Comparison of ENCODE assay signal across 28 cellular contexts in the genomic region with DNA sequence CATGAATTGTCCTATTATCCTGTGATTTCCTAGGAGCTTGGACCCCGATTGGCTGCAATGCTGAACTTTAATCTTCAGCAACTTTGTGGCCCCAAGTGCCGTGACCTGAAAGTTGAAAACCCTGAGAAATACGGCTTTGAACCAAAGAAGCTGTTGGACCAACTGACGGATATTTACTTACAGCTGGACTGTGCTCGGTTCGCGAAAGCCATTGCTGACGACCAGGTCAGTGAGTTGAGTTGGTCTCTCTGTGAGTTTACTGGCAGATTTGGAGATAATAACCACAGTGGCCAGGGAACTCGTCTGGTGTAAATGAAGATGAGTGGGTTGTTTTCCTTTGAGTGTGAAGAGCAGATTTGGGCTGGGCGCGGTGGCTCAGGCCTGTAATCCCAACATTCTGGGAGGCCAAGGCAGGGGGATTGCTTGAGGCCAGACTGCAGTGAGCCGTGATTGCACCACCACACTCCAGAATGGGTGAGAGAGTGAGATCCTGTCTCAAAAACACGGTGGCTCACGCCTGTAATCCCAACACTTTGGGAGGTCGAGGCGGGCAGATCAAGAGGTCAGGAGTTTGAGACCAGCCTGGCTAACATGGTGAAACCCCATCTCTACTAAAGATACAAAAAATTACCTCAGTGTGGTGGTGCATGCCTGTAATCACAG. TPM values are rescaled to one million over a fixed set of nuclear protein-coding genes. Genes with fewer than 3 reads are reported as not detected.
DNase-seq lines count a peak whose midpoint lies in the region; ATAC-seq, FAIRE-seq and TF ChIP-seq lines count a peak whose summit lies in the region.
"Had no signal": no experiment of that assay in that cellular context is flagged by ENCODE, and none has a peak within 500 bp of the region (broad histone marks: within the 10 kb centered on the region; RNA-seq: fewer than 3 reads in every experiment).

No MANE protein-coding gene starts in this region.

- H3K4me1 ChIP-seq in H9 (ENCODE audit: insufficient read depth, low read length) (no peaks in the 10 kb centered on the region), HepG2 (ENCODE audit: insufficient read depth, low read length) (peaks cover 53% of the 10 kb centered on the region)
- H3K4me1 ChIP-seq: ascending aorta, BE2C, Peyer's patch, right atrium auricular region, SJSA1 had no signal

- no peak overlapping the region for H4K5ac ChIP-seq in H9 (ENCODE audit: insufficient read length, low read depth, low read length)

- H3K18ac ChIP-seq in H9 (ENCODE audit: insufficient read length, low read depth, low read length), result no peak overlapping the region

- no peaks in the 10 kb centered on the region for H3K79me1 ChIP-seq in H9 (ENCODE audit: insufficient read depth, low read depth, low read length, poor library complexity, severe bottlenecking)

- no peak overlapping the region for H4K91ac ChIP-seq in H9 (ENCODE audit: insufficient read length, low read depth, low read length)

- H3K36me3 Mint-ChIP-seq in activated CD4-positive, alpha-beta memory T cell treated with anti-CD3 and anti-CD28 coated beads, Interleukin-2, amount 10 ng/mL, durations not matched to agents 7 days and 5 days (ENCODE audit: low read depth), result peaks cover 55% of the 10 kb centered on the region
- H3K36me3 Mint-ChIP-seq in activated CD4-positive, alpha-beta memory T cell treated with anti-CD3 and anti-CD28 coated beads for 36 hours, result peaks cover 51% of the 10 kb centered on the region
- H3K36me3 Mint-ChIP-seq in H9 (ENCODE audit: insufficient read depth in 1 of 3, low read depth in 3 of 3), result peaks cover 33 to 58% (median 54%) of the 10 kb centered on the region in 3 experiments
- H3K36me3 Mint-ChIP-seq in activated T-helper 17 cell treated with anti-CD3 and anti-CD28 coated beads, Interleukin-2, amount 50 U/mL, for 72 hours (ENCODE audit: low read depth), result peaks cover 73% of the 10 kb centered on the region

- no peak for DNase-seq in activated CD4-positive, alpha-beta memory T cell treated with anti-CD3 and anti-CD28 coated beads, Interleukin-2, amount 10 ng/mL, durations not matched to agents 7 days and 5 days
- DNase-seq in activated CD4-positive, alpha-beta memory T cell treated with anti-CD3 and anti-CD28 coated beads for 36 hours, result no peak
- no peak for DNase-seq in H9
- peak; percentile 89 for DNase-seq in HepG2 (ENCODE audit: low spot score)
- no peak for DNase-seq in pons (ENCODE audit: low spot score)
- DNase-seq in ureter (ENCODE audit: low spot score), result no peak
- DNase-seq: BE2C; Calu3; heart left ventricle; left colon; mesenchymal stem cell; MG63; naive B cell; NCI-H1417 treated with DMSO at 0.1 percent for 48 hours; ovary; Peyer's patch; stimulated activated CD4-positive, alpha-beta T cell treated with anti-CD3 and anti-CD28 coated beads, Interleukin-12 subunit alpha, Interleukin-12 subunit beta, amount 100 ng/mL, for 4 hours; stimulated activated CD4-positive, alpha-beta T cell treated with anti-CD3 and anti-CD28 coated beads, Interleukin-4, amount 100 ng/mL, for 4 hours; WERI-Rb-1 had no signal

- H3K27ac Mint-ChIP-seq in activated CD4-positive, alpha-beta memory T cell treated with anti-CD3 and anti-CD28 coated beads, Interleukin-2, amount 10 ng/mL, durations not matched to agents 7 days and 5 days, result peak overlapping the region; percentile 97
- no peak overlapping the region for H3K27ac Mint-ChIP-seq in activated CD4-positive, alpha-beta memory T cell treated with anti-CD3 and anti-CD28 coated beads for 36 hours
- peak overlapping the region in 2 of 3 experiments; percentile 13 to 82; a peak in 1 of 7 replicates for H3K27ac Mint-ChIP-seq in H9
- peak overlapping the region; percentile 86 for H3K27ac Mint-ChIP-seq in activated T-helper 17 cell treated with anti-CD3 and anti-CD28 coated beads, Interleukin-2, amount 50 U/mL, for 72 hours
- H3K27ac Mint-ChIP-seq: naive B cell had no signal

- no peak overlapping the region for H3K23ac ChIP-seq in H9 (ENCODE audit: insufficient read length, low read depth, low read length)

- peak; percentile 70 to 74; a peak in 3 of 4 replicates for TF ChIP-seq POLR2A in HepG2 (IDR thresholded peaks at IDR 0.05; ENCODE audit: insufficient read depth in 1 of 2, low read depth in 2 of 2, low read length in 2 of 2)

- WGBS in H9 (ENCODE audit: extremely low coverage, insufficient read length, low lambda C conversion rate), result no CpG with 5 or more reads among the region's 16 CpGs
- WGBS in HepG2 (ENCODE audit: low lambda C conversion rate), result 4% methylated on average over 16 of the region's 16 CpGs

- no peak overlapping the region for H2BK12ac ChIP-seq in H9 (ENCODE audit: insufficient read length, low read depth, low read length)

- no peaks in the 10 kb centered on the region for H3K9me3 ChIP-seq in H9 (ENCODE audit: control insufficient read depth, low read depth, low read length)
- H3K9me3 ChIP-seq in HepG2 (ENCODE audit: low read length), result no peaks in the 10 kb centered on the region
- H3K9me3 ChIP-seq: ascending aorta, BE2C, MG63, ovary, Peyer's patch, right atrium auricular region, SJSA1 had no signal

- H3K56ac ChIP-seq in H9 (ENCODE audit: insufficient read length, low read depth, low read length), result no peak overlapping the region

- H3K4me3 Mint-ChIP-seq in activated CD4-positive, alpha-beta memory T cell treated with anti-CD3 and anti-CD28 coated beads, Interleukin-2, amount 10 ng/mL, durations not matched to agents 7 days and 5 days, result no peak overlapping the region
- H3K4me3 Mint-ChIP-seq in activated CD4-positive, alpha-beta memory T cell treated with anti-CD3 and anti-CD28 coated beads for 36 hours, result no peak overlapping the region
- H3K4me3 Mint-ChIP-seq in H9, result no peak overlapping the region
- peak overlapping the region; percentile 59 for H3K4me3 Mint-ChIP-seq in activated T-helper 17 cell treated with anti-CD3 and anti-CD28 coated beads, Interleukin-2, amount 50 U/mL, for 72 hours
- H3K4me3 Mint-ChIP-seq: central memory CD8-positive, alpha-beta T cell; IgD-negative memory B cell; naive B cell had no signal

- H2BK120ac ChIP-seq in H9 (ENCODE audit: low read depth, low read length, poor library complexity, severe bottlenecking), result no peak overlapping the region

- H3K23me2 ChIP-seq in H9 (ENCODE audit: insufficient read length, low read depth, low read length, poor library complexity, severe bottlenecking), result no peaks in the 10 kb centered on the region

- peaks cover 2% of the 10 kb centered on the region for H4K20me1 ChIP-seq in H9 (ENCODE audit: control insufficient read depth, insufficient read depth, insufficient read length)
- no peaks in the 10 kb centered on the region for H4K20me1 ChIP-seq in HepG2 (ENCODE audit: insufficient read depth, low read length)

- H3K4me2 ChIP-seq in H9 (ENCODE audit: insufficient read depth, insufficient read length, low read length) (no peak overlapping the region), HepG2 (ENCODE audit: low read depth, low read length) (peak overlapping the region; percentile 77)

- peaks cover 59% of the 10 kb centered on the region for H3K4me1 Mint-ChIP-seq in activated CD4-positive, alpha-beta memory T cell treated with anti-CD3 and anti-CD28 coated beads, Interleukin-2, amount 10 ng/mL, durations not matched to agents 7 days and 5 days
- peaks cover 40% of the 10 kb centered on the region for H3K4me1 Mint-ChIP-seq in activated CD4-positive, alpha-beta memory T cell treated with anti-CD3 and anti-CD28 coated beads for 36 hours (ENCODE audit: low read depth)
- H3K4me1 Mint-ChIP-seq in H9, result no peaks in the 10 kb centered on the region
- H3K4me1 Mint-ChIP-seq in activated T-helper 17 cell treated with anti-CD3 and anti-CD28 coated beads, Interleukin-2, amount 50 U/mL, for 72 hours, result peaks cover 20% of the 10 kb centered on the region
- H3K4me1 Mint-ChIP-seq: naive B cell had no signal

- H3K36me3 ChIP-seq in HepG2 (replicated peaks in 1 of 2; ENCODE audit: control insufficient read depth in 1 of 2, insufficient read depth in 2 of 2, low read length in 2 of 2), result peaks cover 1 to 11% of the 10 kb centered on the region in 2 experiments; a peak in 3 of 5 replicates
- H3K36me3 ChIP-seq: BE2C, ovary had no signal

- no peak overlapping the region for H2BK5ac ChIP-seq in H9 (ENCODE audit: insufficient read length, low read length)

- no peak overlapping the region for H2AK5ac ChIP-seq in H9 (ENCODE audit: insufficient read length, low read length)

- peaks cover 3% of the 10 kb centered on the region for H3K9me3 Mint-ChIP-seq in activated CD4-positive, alpha-beta memory T cell treated with anti-CD3 and anti-CD28 coated beads, Interleukin-2, amount 10 ng/mL, durations not matched to agents 7 days and 5 days
- no peaks in the 10 kb centered on the region for H3K9me3 Mint-ChIP-seq in activated CD4-positive, alpha-beta memory T cell treated with anti-CD3 and anti-CD28 coated beads for 36 hours
- peaks cover 5 to 7% of the 10 kb centered on the region in 2 experiments; a peak in 4 of 5 replicates for H3K9me3 Mint-ChIP-seq in H9
- peaks cover 3% of the 10 kb centered on the region for H3K9me3 Mint-ChIP-seq in activated T-helper 17 cell treated with anti-CD3 and anti-CD28 coated beads, Interleukin-2, amount 50 U/mL, for 72 hours

- H2BK15ac ChIP-seq in H9 (ENCODE audit: low read depth, low read length), result no peak overlapping the region

- TF ChIP-seq CTCF in H9 (conservative IDR thresholded peaks at IDR 0.05), result no peak
- no peak for TF ChIP-seq CTCF in HepG2 (CRISPR knock-in tag; IDR thresholded peaks at IDR 0.05)

- POLR2A ChIA-PET in activated CD4-positive, alpha-beta memory T cell treated with anti-CD3 and anti-CD28 coated beads, Interleukin-2, amount 10 ng/mL, durations not matched to agents 7 days and 5 days (lab: Charles Lee), result interaction anchor here (1.1 to 1.5 kb wide), 3 partner anchors 16 to 18 kb away, joined by 3 to 6 read pairs (median 5); no protein-coding TSS in a partner anchor
- POLR2A ChIA-PET in activated CD4-positive, alpha-beta memory T cell treated with anti-CD3 and anti-CD28 coated beads for 36 hours (lab: Charles Lee), result interaction anchor here (1.9 kb wide), 1 partner anchor 39 kb away, joined by 9 read pairs; a partner anchor contains a TSS
- POLR2A ChIA-PET in HepG2 (lab: Yijun Ruan, JAX), result interaction anchor here (0.9 to 1.1 kb wide), 4 partner anchors 38 to 115 kb away, joined by 3 to 5 read pairs (median 4); no protein-coding TSS in a partner anchor

- no peak overlapping the region for H3K4ac ChIP-seq in H9 (ENCODE audit: low read depth, low read length)

- intact Hi-C loops in activated CD4-positive, alpha-beta memory T cell treated with anti-CD3 and anti-CD28 coated beads for 36 hours (cut with micrococcal nuclease), result loop anchor here (2.0 kb wide), 2 partner anchors 16 to 138 kb away; a partner anchor contains a TSS
- intact Hi-C loops in HepG2 (cut with micrococcal nuclease; ENCODE audit: unreplicated experiment), result loop anchor here (5.0 kb wide), 1 partner anchor 41 kb away; a partner anchor contains a TSS

- H3K9ac ChIP-seq in H9 (ENCODE audit: extremely low read depth, insufficient read length, low read length) (no peak overlapping the region), HepG2 (ENCODE audit: insufficient read depth, low read depth, low read length) (peak overlapping the region; percentile 77)

- no peak overlapping the region for H2BK20ac ChIP-seq in H9 (ENCODE audit: low read depth, low read length, poor library complexity, severe bottlenecking)

- FAIRE-seq in HepG2 (lab: Jason Lieb, UNC), result peak; percentile 97
- FAIRE-seq: H1 had no signal

- no peak overlapping the region for H3K14ac ChIP-seq in H9 (ENCODE audit: insufficient read depth, low read length)

- no peaks in the 10 kb centered on the region for H3K27me3 ChIP-seq in H9 (ENCODE audit: insufficient read depth, low read length)
- no peaks in the 10 kb centered on the region for H3K27me3 ChIP-seq in HepG2 (ENCODE audit: control insufficient read depth in 1 of 2, insufficient read depth in 2 of 2, low read length in 2 of 2)
- H3K27me3 ChIP-seq: ascending aorta, BE2C, dorsolateral prefrontal cortex, heart left ventricle, MG63, ovary, Peyer's patch, right atrium auricular region, SJSA1 had no signal

- H3K27me3 Mint-ChIP-seq in activated CD4-positive, alpha-beta memory T cell treated with anti-CD3 and anti-CD28 coated beads, Interleukin-2, amount 10 ng/mL, durations not matched to agents 7 days and 5 days, result no peaks in the 10 kb centered on the region
- H3K27me3 Mint-ChIP-seq in activated CD4-positive, alpha-beta memory T cell treated with anti-CD3 and anti-CD28 coated beads for 36 hours, result no peaks in the 10 kb centered on the region
- H3K27me3 Mint-ChIP-seq in H9 (ENCODE audit: low read depth), result no peaks in the 10 kb centered on the region
- H3K27me3 Mint-ChIP-seq in activated T-helper 17 cell treated with anti-CD3 and anti-CD28 coated beads, Interleukin-2, amount 50 U/mL, for 72 hours, result no peaks in the 10 kb centered on the region
- H3K27me3 Mint-ChIP-seq: central memory CD8-positive, alpha-beta T cell; IgD-negative memory B cell; naive B cell had no signal

- no peak for ATAC-seq in activated T-helper 17 cell treated with anti-CD3 and anti-CD28 coated beads, Interleukin-2, amount 50 U/mL, for 72 hours (replicated peaks)
- ATAC-seq in HepG2, result peak; percentile 77
- ATAC-seq in GM19455 (IDR thresholded peaks at IDR 0.05; ENCODE audit: unreplicated experiment), result no peak
- ATAC-seq: heart left ventricle, left colon had no signal

- no peak for TF ChIP-seq RAD21 in HepG2 (CRISPR knock-in tag; IDR thresholded peaks at IDR 0.05)

- BruUV-seq in HepG2 (replicated peaks; lab: Mats Ljungman, UMichigan), result TSS peak; percentile 72

- H3K27ac ChIP-seq in H9 (ENCODE audit: insufficient read length, low read depth, low read length), result no peak overlapping the region
- H3K27ac ChIP-seq in HepG2 (ENCODE audit: extremely low read length, insufficient read depth, low read length), result peak overlapping the region; percentile 92
- H3K27ac ChIP-seq: ascending aorta, heart left ventricle, ovary, Peyer's patch, right atrium auricular region, SJSA1, WERI-Rb-1 had no signal

- TF ChIP-seq EP300 in HepG2 (IDR thresholded peaks at IDR 0.05; ENCODE audit: low read depth in 2 of 2, low read length in 2 of 2) (peak in 1 of 2 experiments; percentile 88; a peak in 2 of 4 replicates), HepG2 (CRISPR knock-in tag; IDR thresholded peaks at IDR 0.05; ENCODE audit: borderline replicate concordance) (peak; percentile 69)

- H3K79me2 ChIP-seq in H9 (ENCODE audit: insufficient read depth, low read length) (no peaks in the 10 kb centered on the region), HepG2 (ENCODE audit: insufficient read depth, low read length) (peaks cover 20% of the 10 kb centered on the region)

- peak overlapping the region; percentile 44 to 62 (median 50); a peak in 5 of 6 replicates for H3K4me3 ChIP-seq in HepG2 (replicated peaks in 1 of 3; ENCODE audit: insufficient read depth in 1 of 3, low read depth in 2 of 3, low read length in 3 of 3)
- H3K4me3 ChIP-seq: ascending aorta, dorsolateral prefrontal cortex, heart left ventricle, MG63, ovary, Peyer's patch, right atrium auricular region, SJSA1 had no signal

- H3T11ph ChIP-seq in H9 (ENCODE audit: low read length), result no peak overlapping the region

- CTCF ChIA-PET in activated CD4-positive, alpha-beta memory T cell treated with anti-CD3 and anti-CD28 coated beads, Interleukin-2, amount 10 ng/mL, durations not matched to agents 7 days and 5 days (lab: Charles Lee), result interaction anchor here (0.7 to 2.8 kb wide), 2 partner anchors 38 to 527 kb away, joined by 3 to 18 read pairs; a partner anchor contains a TSS
- CTCF ChIA-PET in activated CD4-positive, alpha-beta memory T cell treated with anti-CD3 and anti-CD28 coated beads for 36 hours (lab: Charles Lee), result interaction anchor here (1.2 to 2.7 kb wide), 4 partner anchors 39 to 268 kb away, joined by 3 to 12 read pairs (median 4); a partner anchor contains a TSS
- CTCF ChIA-PET in HepG2 (lab: Yijun Ruan, JAX; ENCODE audit: low intra/inter-chr PET ratio, low total read pairs), result no interaction called here

- H2AFZ ChIP-seq in H9 (ENCODE audit: low read length) (no peak overlapping the region), HepG2 (ENCODE audit: low read length) (no peak overlapping the region)

- in situ Hi-C loops in HepG2 (cut with HindIII; ENCODE audit: extremely low pct_ligation_motif_present, low pct_unique_long_range_greater_than_20kb), result no loop called here

- H4K8ac ChIP-seq in H9 (replicated peaks; ENCODE audit: insufficient read length, low read depth, low read length), result no peak overlapping the region

RNA-seq across cellular contexts. Expression of a gene that starts 39.1 kb away (rescaled TPM):
- 10 to 100 TPM; 22.5 to 22.7 TPM for total RNA-seq in activated CD4-positive, alpha-beta memory T cell treated with anti-CD3 and anti-CD28 coated beads, Interleukin-2, amount 10 ng/mL, durations not matched to agents 7 days and 5 days
- 10 to 100 TPM; 16.8 to 17.4 TPM for total RNA-seq in activated CD4-positive, alpha-beta memory T cell treated with anti-CD3 and anti-CD28 coated beads for 36 hours
- total RNA-seq in H9 (2021), result 55.3 and 57.7 TPM in 2 replicates
- total RNA-seq in activated T-helper 17 cell treated with anti-CD3 and anti-CD28 coated beads, Interleukin-2, amount 50 U/mL, for 72 hours, result 10 to 100 TPM; 13.5 to 17.0 TPM
- 26.7 and 43.6 TPM in 2 replicates for total RNA-seq in HepG2 (2016; rRNA removed; fragmentation: Illumina TruSeq; extraction: Trizol)
- total RNA-seq in HepG2 (2016; cell fraction: cytosol; rRNA removed; fragmentation: Illumina TruSeq; extraction: Trizol; ENCODE audit: low read depth), result 5.1 and 5.3 TPM in 2 replicates
- total RNA-seq in HepG2 (2016; cell fraction: insoluble cytoplasmic fraction; rRNA removed; fragmentation: Illumina TruSeq; extraction: Trizol), result 25.5 and 40.1 TPM in 2 replicates
- total RNA-seq in HepG2 (2016; cell fraction: membrane; rRNA removed; fragmentation: Illumina TruSeq; extraction: Trizol), result 11.3 and 11.4 TPM in 2 replicates
- 35.4 and 42.7 TPM in 2 replicates for total RNA-seq in HepG2 (2016; cell fraction: nucleus; rRNA removed; fragmentation: Illumina TruSeq; extraction: Trizol)
- polyA plus RNA-seq in HepG2 (2011; rRNA removed), result 27.0 and 32.5 TPM in 2 replicates
- polyA plus RNA-seq in HepG2 (2011; cell fraction: cytosol; rRNA removed), result 18.2 and 23.8 TPM in 2 replicates
- polyA plus RNA-seq in HepG2 (2011; cell fraction: nucleus; rRNA removed), result 22.1 and 26.2 TPM in 2 replicates
- 21.2 and 27.8 TPM in 2 replicates for polyA plus RNA-seq in HepG2 (2012)
- 0.59 and 0.67 TPM in 2 replicates for polyA plus RNA-seq in HepG2 (2016; cell fraction: cytosol; fragmentation: Illumina TruSeq; extraction: Trizol; ENCODE audit: low read depth)
- polyA plus RNA-seq in HepG2 (2016; cell fraction: insoluble cytoplasmic fraction; fragmentation: Illumina TruSeq; extraction: Trizol; ENCODE audit: low read depth), result 23.0 and 24.6 TPM in 2 replicates
- polyA plus RNA-seq in HepG2 (2016; cell fraction: membrane; fragmentation: Illumina TruSeq; extraction: Trizol; ENCODE audit: low read depth), result 1.5 and 1.9 TPM in 2 replicates
- 22.3 and 23.8 TPM in 2 replicates for polyA plus RNA-seq in HepG2 (2016; cell fraction: nucleus; fragmentation: Illumina TruSeq; extraction: Trizol; ENCODE audit: insufficient read depth, low read depth)
- 24.7 and 78.1 TPM in 2 replicates for polyA minus RNA-seq in HepG2 (2011; rRNA and poly(A)+ RNA removed; ENCODE audit: low replicate concordance)
- 37.6 and 42.0 TPM in 2 replicates for polyA minus RNA-seq in HepG2 (2011; cell fraction: cytosol; rRNA and poly(A)+ RNA removed)
- 62.1 and 75.5 TPM in 2 replicates for polyA minus RNA-seq in HepG2 (2011; cell fraction: nucleus; rRNA and poly(A)+ RNA removed)
- 37.2 TPM for total RNA-seq in ureter
